In the genomic region with DNA sequence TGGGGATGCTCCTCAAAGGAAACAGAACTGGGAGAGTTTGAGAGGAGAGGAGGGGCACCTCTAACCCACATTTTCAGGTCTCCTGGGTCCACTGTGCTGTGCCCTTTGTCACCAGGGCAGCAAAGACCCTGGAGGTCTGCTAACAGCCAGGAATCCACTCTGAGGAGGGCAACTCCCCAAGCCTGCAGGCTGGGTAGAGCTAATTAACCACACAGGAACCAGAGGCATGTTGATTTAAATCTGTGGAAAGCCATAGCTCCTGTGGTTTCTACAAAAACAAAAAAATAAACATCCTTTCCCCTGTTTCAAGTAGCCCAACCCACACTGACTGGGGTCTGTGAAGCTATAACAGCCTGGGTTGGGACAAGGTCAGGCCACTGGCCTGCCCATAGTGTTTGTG, we compare ENCODE assay signal across 18 cellular contexts.
"Had no signal": no experiment of that assay in that cellular context is flagged by ENCODE, and none has a peak within 500 bp of the region (broad histone marks: within the 10 kb centered on the region; RNA-seq: fewer than 3 reads in every experiment).

No MANE protein-coding gene starts in this region.

- H3K9me3 Mint-ChIP-seq: activated naive CD4-positive, alpha-beta T cell treated with anti-CD3 and anti-CD28 coated beads, Interleukin-2, amount 50 U/mL, for 72 hours; activated T-helper 17 cell treated with anti-CD3 and anti-CD28 coated beads, Interleukin-2, amount 50 U/mL, for 72 hours; stimulated activated naive B cell treated with anti-CD40 and anti-IgM and Interleukin-4, amounts not matched to agents 10 μg/mL and 1 μg/mL and 100 μg/mL, for 72 hours had no signal

- H3K36me3 ChIP-seq: brain microvascular endothelial cell, tibial artery, uterus had no signal

- H3K27ac ChIP-seq: brain microvascular endothelial cell, foreskin keratinocyte, parathyroid adenoma, tibial artery, uterus had no signal

- H3K27me3 ChIP-seq: uterus had no signal

- ATAC-seq: activated naive CD4-positive, alpha-beta T cell treated with anti-CD3 and anti-CD28 coated beads, Interleukin-2, amount 50 U/mL, for 72 hours; activated T-helper 17 cell treated with anti-CD3 and anti-CD28 coated beads, Interleukin-2, amount 50 U/mL, for 72 hours; foreskin keratinocyte; stimulated activated naive B cell treated with anti-CD40 and anti-IgM and Interleukin-4, amounts not matched to agents 10 μg/mL and 1 μg/mL and 100 μg/mL, for 72 hours had no signal

- H3K9me3 ChIP-seq: tibial artery, uterus had no signal

- H3K9ac ChIP-seq: parathyroid adenoma had no signal

- H3K4me1 ChIP-seq: foreskin keratinocyte, uterus had no signal

- H3K36me3 Mint-ChIP-seq: activated naive CD4-positive, alpha-beta T cell treated with anti-CD3 and anti-CD28 coated beads, Interleukin-2, amount 50 U/mL, for 72 hours; stimulated activated naive B cell treated with anti-CD40 and anti-IgM and Interleukin-4, amounts not matched to agents 10 μg/mL and 1 μg/mL and 100 μg/mL, for 72 hours had no signal

- H3K4me3 ChIP-seq: tibial artery, uterus had no signal

- H3K4me3 Mint-ChIP-seq: activated T-helper 17 cell treated with anti-CD3 and anti-CD28 coated beads, Interleukin-2, amount 50 U/mL, for 72 hours; stimulated activated naive B cell treated with anti-CD40 and anti-IgM and Interleukin-4, amounts not matched to agents 10 μg/mL and 1 μg/mL and 100 μg/mL, for 72 hours had no signal

- H3K27ac Mint-ChIP-seq: activated naive CD4-positive, alpha-beta T cell treated with anti-CD3 and anti-CD28 coated beads, Interleukin-2, amount 50 U/mL, for 72 hours; activated T-helper 17 cell treated with anti-CD3 and anti-CD28 coated beads, Interleukin-2, amount 50 U/mL, for 72 hours; stimulated activated naive B cell treated with anti-CD40 and anti-IgM and Interleukin-4, amounts not matched to agents 10 μg/mL and 1 μg/mL and 100 μg/mL, for 72 hours had no signal

- DNase-seq: activated CD4-positive, alpha-beta T cell treated with anti-CD3 and anti-CD28 coated beads for 4 hours; activated CD8-positive, alpha-beta memory T cell treated with anti-CD3 and anti-CD28 coated beads for 24 hours; amygdala; brain microvascular endothelial cell; cortex of kidney; effector CD8-positive, alpha-beta T cell; foreskin keratinocyte; head of caudate nucleus; retina; stimulated activated CD4-positive, alpha-beta T cell treated with anti-CD3 and anti-CD28 coated beads, Interleukin-15, amount 100 ng/mL, for 24 hours; stimulated activated CD4-positive, alpha-beta T cell treated with anti-CD3 and anti-CD28 coated beads, Interleukin-4, amount 100 ng/mL, for 1 hour; stimulated activated naive B cell treated with anti-CD40 and anti-IgM and Interleukin-4, amounts not matched to agents 10 μg/mL and 1 μg/mL and 100 μg/mL, for 72 hours; tibial artery; uterus; WERI-Rb-1 had no signal

- H2AFZ ChIP-seq: parathyroid adenoma had no signal
